In the genomic region with DNA sequence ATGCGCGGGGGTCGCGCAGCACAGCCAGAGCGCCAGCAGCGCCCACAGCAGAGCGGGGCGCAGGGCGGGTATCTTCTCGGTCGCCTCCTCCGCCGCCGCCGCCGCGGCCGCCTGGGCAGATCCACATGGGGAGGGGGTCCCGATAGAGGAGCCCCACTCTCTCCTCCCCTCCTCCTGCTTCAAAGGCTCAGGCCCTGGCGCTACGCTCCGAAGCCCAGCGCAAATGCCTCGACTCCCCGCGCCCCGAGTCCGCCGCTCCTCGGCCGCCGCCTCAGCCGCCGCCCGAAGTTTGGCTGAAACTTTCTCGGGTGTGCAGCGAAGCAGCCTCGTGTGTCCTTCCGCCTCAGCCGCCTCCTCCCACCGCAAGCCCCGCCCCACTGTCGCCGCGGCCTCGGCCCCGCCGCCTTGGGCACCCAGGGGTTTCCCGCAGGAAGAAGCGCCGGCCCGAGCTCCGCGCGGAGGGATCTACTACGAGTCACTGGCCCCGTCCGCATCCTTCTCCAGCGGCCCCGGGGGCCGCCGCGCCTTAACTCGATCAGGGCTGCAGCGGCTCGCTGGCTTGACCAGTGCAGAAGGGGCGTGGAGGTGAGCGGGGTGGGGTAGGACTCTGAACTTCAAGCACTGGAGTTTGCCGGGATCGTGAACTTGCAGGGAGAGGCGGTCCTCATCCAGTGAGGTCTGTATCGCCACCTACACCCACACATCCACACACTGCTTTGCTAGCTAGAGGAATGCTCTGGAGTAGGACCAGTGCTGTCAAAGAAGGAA, we compare ENCODE assay signal across 8 cellular contexts. TPM values are rescaled to one million over a fixed set of nuclear protein-coding genes. Genes with fewer than 3 reads are reported as not detected.
DNase-seq lines count a peak whose midpoint lies in the region; ATAC-seq, FAIRE-seq and TF ChIP-seq lines count a peak whose summit lies in the region.
"Not testable (repeated sequence)": the region's sequence is repeated elsewhere in the genome, so short reads cannot be mapped to it uniquely, and the experiment has no call there.

A gene (minus strand): TSS at position 312 of the 768 bp plus-strand sequence. CDS start 39,684 bp downstream, outside the sequence.

- H3K4me1 ChIP-seq in astrocyte (ENCODE audit: insufficient read depth, low read length); foreskin keratinocyte; uterus: not testable (repeated sequence)

- not testable (repeated sequence) for H2AFZ ChIP-seq in astrocyte (ENCODE audit: low read depth, low read length)

- DNase-seq in GM18507 (ENCODE audit: extremely low spot score, insufficient read length, low read depth); NCI-H460 (ENCODE audit: extremely low read depth, low read depth); astrocyte (ENCODE audit: low read depth); foreskin keratinocyte; myocyte (ENCODE audit: low read depth): not testable (repeated sequence)
- peak; percentile 18 for DNase-seq in activated CD4-positive, alpha-beta T cell treated with anti-CD3 and anti-CD28 coated beads, Interleukin-2, amount 50 U/mL, for 1 hour
- DNase-seq in stimulated activated CD4-positive, alpha-beta T cell treated with anti-CD3 and anti-CD28 coated beads, Interleukin-15, amount 100 ng/mL, for 48 hours (ENCODE audit: low read depth in 2 of 2) = peak; percentile 0 to 12
- DNase-seq in uterus = peak; percentile 21 to 55

- H3K4me3 Mint-ChIP-seq in astrocyte (ENCODE audit: unreplicated experiment) = peak within 1 kb of the TSS; percentile 83

- intact Hi-C loops in uterus (cut with DNase I; ENCODE audit: low total_unique reads) = not testable (repeated sequence)

- not testable (repeated sequence) for H3K27ac ChIP-seq in astrocyte (ENCODE audit: low read depth, low read length)
- peak within 1 kb of the TSS; percentile 78 for H3K27ac ChIP-seq in foreskin keratinocyte
- H3K27ac ChIP-seq in uterus = peak within 1 kb of the TSS; percentile 81 to 82

- H3K4me1 Mint-ChIP-seq in astrocyte (ENCODE audit: low read depth, unreplicated experiment) = not testable (repeated sequence)

- H3K27ac Mint-ChIP-seq in astrocyte (ENCODE audit: unreplicated experiment) = not testable (repeated sequence)

- H3K9me3 ChIP-seq in astrocyte (ENCODE audit: insufficient read depth, low read depth, low read length); uterus: not testable (repeated sequence)

- peak; percentile 90 for FAIRE-seq in GM18507 (lab: Jason Lieb, UNC)
- not testable (repeated sequence) for FAIRE-seq in astrocyte (lab: Jason Lieb, UNC)

- not testable (repeated sequence) for H3K27me3 Mint-ChIP-seq in astrocyte (ENCODE audit: low read depth, unreplicated experiment)

- H3K4me2 ChIP-seq in astrocyte (ENCODE audit: low read length) = peak within 1 kb of the TSS; percentile 33

- not testable (repeated sequence) for H3K36me3 Mint-ChIP-seq in astrocyte (ENCODE audit: low read depth, unreplicated experiment)

- ATAC-seq in foreskin keratinocyte = peak; percentile 66

- H4K20me1 ChIP-seq in astrocyte (ENCODE audit: insufficient read depth, low read length) = not testable (repeated sequence)

- not testable (repeated sequence) for H3K36me3 ChIP-seq in astrocyte (ENCODE audit: insufficient read depth, low read length); uterus

- not testable (repeated sequence) for H3K27me3 ChIP-seq in astrocyte (ENCODE audit: insufficient read depth, low read length); foreskin keratinocyte; uterus

- peak within 1 kb of the TSS; percentile 58 for H3K9ac ChIP-seq in astrocyte (ENCODE audit: low read length)

- H3K4me3 ChIP-seq in astrocyte (ENCODE audit: insufficient read depth, low read depth, low read length) (peak within 1 kb of the TSS; percentile 37), uterus (peak within 1 kb of the TSS; percentile 50 to 51)

- not testable (repeated sequence) for TF ChIP-seq CTCF in astrocyte (IDR thresholded peaks at IDR 0.05; ENCODE audit: insufficient read depth, low read depth, low read length); foreskin keratinocyte (conservative IDR thresholded peaks at IDR 0.05); uterus (IDR thresholded peaks at IDR 0.05)

- not testable (repeated sequence) for H3K79me2 ChIP-seq in astrocyte (ENCODE audit: insufficient read depth, low read length)

- peak; percentile 55 to 64 for TF ChIP-seq POLR2A in uterus (IDR thresholded peaks at IDR 0.05)

- not testable (repeated sequence) for H3K9me3 Mint-ChIP-seq in astrocyte (ENCODE audit: unreplicated experiment)

RNA-seq across cellular contexts. Expression of the gene that starts here (rescaled TPM):
- 10.7 and 15.4 TPM in 2 replicates for total RNA-seq in NCI-H460 (2014; rRNA removed; shearing (Covaris generic))
- 10.9 and 11.1 TPM in 2 replicates for polyA plus RNA-seq in NCI-H460 (2014; cell fraction: nucleus; rRNA removed)
- total RNA-seq in astrocyte (42.2 and 46.5 TPM in 2 replicates), foreskin keratinocyte (22.7 and 26.0 TPM in 2 replicates), myocyte (43.2 and 56.2 TPM in 2 replicates), uterus (100 to 1,000 TPM in 1 of 4 donors, 10 to 100 TPM in 3; 27.9 to 125 (median 54.2) TPM)
- 7.7 and 11.4 TPM in 2 replicates for polyA plus RNA-seq in foreskin keratinocyte
- 28.7 TPM for polyA plus RNA-seq in myocyte (2012)
